In genomic region chr7:74584160-74584954, GRCh38 we compare ENCODE assay signal across 1 cellular context.
TF ChIP-seq lines count a peak whose summit lies in the region.

No MANE protein-coding gene starts in this region.

TF ChIP-seq in HepG2, 621 proteins besides CTCF, POLR2A, EP300 and RAD21 (continued from another document and continues in another):
- TF ChIP-seq STAT6 (CRISPR knock-in tag; IDR thresholded peaks at IDR 0.05; ENCODE audit: borderline replicate concordance) (no peak), ZMAT3 (CRISPR knock-in tag; conservative IDR thresholded peaks at IDR 0.05) (no peak), HNRNPH1 (optimal IDR thresholded peaks at IDR 0.05; ENCODE audit: low read depth, low read length) (no peak), THAP7 (CRISPR knock-in tag; IDR thresholded peaks at IDR 0.05) (no peak), PAX8 (CRISPR knock-in tag; IDR thresholded peaks at IDR 0.05; ENCODE audit: borderline replicate concordance) (no peak), SRF (IDR thresholded peaks at IDR 0.05; ENCODE audit: low read depth, low read length) (no peak), ZBTB14 (CRISPR knock-in tag; IDR thresholded peaks at IDR 0.05) (no peak), ZMAT5 (CRISPR knock-in tag; IDR thresholded peaks at IDR 0.05; ENCODE audit: borderline replicate concordance, low read depth) (no peak), ELF4 (CRISPR knock-in tag; IDR thresholded peaks at IDR 0.05; ENCODE audit: borderline replicate concordance) (no peak), JARID2 (CRISPR knock-in tag; IDR thresholded peaks at IDR 0.05; ENCODE audit: insufficient replicate concordance) (no peak), HDAC2 (CRISPR knock-in tag; IDR thresholded peaks at IDR 0.05) (peak; percentile 76), ZNF224 (CRISPR knock-in tag; IDR thresholded peaks at IDR 0.05) (0 out of 2 replicates have a peak, but pooled peaks have one; percentile 13), KLF12 (CRISPR knock-in tag; IDR thresholded peaks at IDR 0.05; ENCODE audit: borderline replicate concordance) (no peak), ZSCAN5A (CRISPR knock-in tag; IDR thresholded peaks at IDR 0.05; ENCODE audit: borderline replicate concordance) (no peak), TBX3 (IDR thresholded peaks at IDR 0.05; ENCODE audit: borderline replicate concordance) (no peak), ZNF850 (CRISPR knock-in tag; conservative IDR thresholded peaks at IDR 0.05) (no peak), POGZ (CRISPR knock-in tag; IDR thresholded peaks at IDR 0.05) (no peak), HNF4A (CRISPR knock-in tag; IDR thresholded peaks at IDR 0.05) (peak; percentile 52), MED8 (CRISPR knock-in tag; IDR thresholded peaks at IDR 0.05; ENCODE audit: insufficient replicate concordance) (no peak), ZNF232 (CRISPR knock-in tag; IDR thresholded peaks at IDR 0.05; ENCODE audit: borderline replicate concordance) (0 out of 2 replicates have a peak, but pooled peaks have one; percentile 29), RBM39 (IDR thresholded peaks at IDR 0.05; ENCODE audit: low read depth, low read length, poor library complexity, severe bottlenecking) (no peak), PRDM10 (CRISPR knock-in tag; IDR thresholded peaks at IDR 0.05; ENCODE audit: low read depth) (no peak), ZNF484 (CRISPR knock-in tag; IDR thresholded peaks at IDR 0.05; ENCODE audit: borderline replicate concordance, low read depth) (no peak), ZNF138 (CRISPR knock-in tag; IDR thresholded peaks at IDR 0.05; ENCODE audit: low read depth) (no peak), FIP1L1 (IDR thresholded peaks at IDR 0.05; ENCODE audit: borderline replicate concordance, insufficient read depth, low read depth, low read length) (no peak), ZBTB26 (CRISPR knock-in tag; IDR thresholded peaks at IDR 0.05; ENCODE audit: borderline replicate concordance) (no peak), CREB3 (CRISPR knock-in tag; IDR thresholded peaks at IDR 0.05) (no peak), SNAPC5 (CRISPR knock-in tag; IDR thresholded peaks at IDR 0.05; ENCODE audit: borderline replicate concordance) (no peak), ZNF136 (CRISPR knock-in tag; IDR thresholded peaks at IDR 0.05; ENCODE audit: low read depth) (no peak), ZNF552 (CRISPR knock-in tag; IDR thresholded peaks at IDR 0.05; ENCODE audit: borderline replicate concordance) (no peak), KDM5A (IDR thresholded peaks at IDR 0.05; ENCODE audit: borderline replicate concordance, low read length) (no peak), BHLHE40 (IDR thresholded peaks at IDR 0.05; ENCODE audit: low read length) (no peak), NFYC (CRISPR knock-in tag; IDR thresholded peaks at IDR 0.05) (no peak), GRHL1 (CRISPR knock-in tag; conservative IDR thresholded peaks at IDR 0.05) (no peak), BORCS8-MEF2B (CRISPR knock-in tag; IDR thresholded peaks at IDR 0.05) (no peak), CSRNP1 (CRISPR knock-in tag; IDR thresholded peaks at IDR 0.05) (no peak), FOXA1 (IDR thresholded peaks at IDR 0.05) (no peak), FOXA1 (CRISPR knock-in tag; IDR thresholded peaks at IDR 0.05) (peak; percentile 71), ZNF691 (CRISPR knock-in tag; IDR thresholded peaks at IDR 0.05; ENCODE audit: borderline replicate concordance, low read depth) (no peak), RORA (CRISPR knock-in tag; IDR thresholded peaks at IDR 0.05) (no peak), THYN1 (CRISPR knock-in tag; IDR thresholded peaks at IDR 0.05; ENCODE audit: borderline replicate concordance, low read depth) (no peak), ZNF383 (CRISPR knock-in tag; IDR thresholded peaks at IDR 0.05; ENCODE audit: borderline replicate concordance) (no peak), GMEB2 (CRISPR knock-in tag; IDR thresholded peaks at IDR 0.05; ENCODE audit: low read depth) (no peak), KDM2A (CRISPR knock-in tag; IDR thresholded peaks at IDR 0.05; ENCODE audit: borderline replicate concordance, low read depth) (no peak), ATM (IDR thresholded peaks at IDR 0.05; ENCODE audit: borderline replicate concordance) (no peak), EEA1 (CRISPR knock-in tag; IDR thresholded peaks at IDR 0.05; ENCODE audit: borderline replicate concordance) (no peak)
